11 cellular contexts compared by ENCODE assay signal in genomic region chrX:150544222-150544787, GRCh38. TPM values are rescaled to one million over a fixed set of nuclear protein-coding genes. Genes with fewer than 3 reads are reported as not detected.
DNase-seq lines count a peak whose midpoint lies in the region; TF ChIP-seq lines count a peak whose summit lies in the region.
"Had no signal": no experiment of that assay in that cellular context is flagged by ENCODE, and none has a peak within 500 bp of the region (broad histone marks: within the 10 kb centered on the region; RNA-seq: fewer than 3 reads in every experiment).

No MANE protein-coding gene starts in this region.

- H3K4me3 ChIP-seq in H7 (ENCODE audit: insufficient read depth, low read depth, low read length) (no peak overlapping the region), osteoblast (ENCODE audit: insufficient read depth, low read length) (no peak overlapping the region)

- no peak overlapping the region for H3K4me2 ChIP-seq in osteoblast (ENCODE audit: insufficient read depth, low read length)

- H3K9me3 ChIP-seq in osteoblast (ENCODE audit: low read depth, low read length), result no peaks in the 10 kb centered on the region

- no peak overlapping the region for H2AFZ ChIP-seq in osteoblast (ENCODE audit: low read length)

- H4K20me1 ChIP-seq in osteoblast (ENCODE audit: insufficient read depth, low read length), result no peaks in the 10 kb centered on the region

- H3K36me3 ChIP-seq in H7 (replicated peaks; ENCODE audit: control insufficient read depth, insufficient read depth, low read length), result no peaks in the 10 kb centered on the region
- no peaks in the 10 kb centered on the region for H3K36me3 ChIP-seq in osteoblast (ENCODE audit: insufficient read depth, low read length)

- TF ChIP-seq CTCF in osteoblast (IDR thresholded peaks at IDR 0.05; ENCODE audit: extremely low read depth, low read depth, low read length), result no peak

- no peaks in the 10 kb centered on the region for H3K79me2 ChIP-seq in osteoblast (ENCODE audit: insufficient read depth, low read length)

- DNase-seq in DMS 273 (lab: John Stamatoyannopoulos, UW; ENCODE audit: unreplicated experiment) (peak; percentile 39), DMS 273 treated with DMSO at 0.1 percent for 48 hours (lab: John Stamatoyannopoulos, UW) (no peak), H7 (peak; percentile 88), SK-MEL-5 (ENCODE audit: low read depth, low spot score) (peak; percentile 25), germinal center (ENCODE audit: low spot score) (peak; percentile 8), osteoblast (ENCODE audit: insufficient read length, low spot score, missing footprints) (no peak), SHP77 treated with DMSO at 0.1 percent for 48 hours (lab: John Stamatoyannopoulos, UW) (no peak), kidney tubule cell (ENCODE audit: low spot score) (no peak)
- DNase-seq: activated effector memory CD4-positive, alpha-beta T cell treated with Interleukin-2 at 50 U/mL for 16 hours; glutamatergic neuron had no signal

- peaks cover 24% of the 10 kb centered on the region for H3K27me3 ChIP-seq in H7 (ENCODE audit: control insufficient read depth, insufficient read depth, low read length)
- H3K27me3 ChIP-seq in osteoblast (ENCODE audit: insufficient read depth, low read length), result no peaks in the 10 kb centered on the region

- no peak overlapping the region for H3K27ac ChIP-seq in osteoblast (ENCODE audit: low read depth, low read length)
- H3K27ac ChIP-seq: 22Rv1 had no signal

- peaks cover 9% of the 10 kb centered on the region for H3K4me1 ChIP-seq in osteoblast (ENCODE audit: insufficient read depth, low read length)

- in situ Hi-C loops in SK-MEL-5 (cut with HindIII; ENCODE audit: low pct_unique_long_range_greater_than_20kb, low sequenced_read_pairs), result no loop called here

RNA-seq across cellular contexts. Expression of gene MTM1, which starts 24.1 kb away (rescaled TPM):
- 15.9 and 22.4 TPM in 2 replicates for total RNA-seq in H7 (2014; rRNA removed; shearing (Covaris generic))
- total RNA-seq in SK-MEL-5 (2014; rRNA removed; shearing (Covaris generic)), result 9.5 TPM in 2 replicates
- 6.0 and 7.5 TPM in 2 replicates for polyA plus RNA-seq in SK-MEL-5 (2015; cell fraction: cytosol; rRNA removed)
- 5.6 and 7.2 TPM in 2 replicates for polyA plus RNA-seq in SK-MEL-5 (2015; cell fraction: nucleus; rRNA removed)
- total RNA-seq in osteoblast, result 9.8 and 11.8 TPM in 2 replicates

Comparison
In these comparisons a context has a peak if more than half of its experiments do, and no peak if none do; other contexts are left out.
1. DNase-seq: peak in DMS 273 (single experiment), H7 (single experiment), SK-MEL-5 (single experiment) and germinal center (single experiment); none in DMS 273 treated with DMSO at 0.1 percent for 48 hours (single experiment), osteoblast (single experiment), SHP77 treated with DMSO at 0.1 percent for 48 hours (single experiment) and kidney tubule cell (single experiment).